ENCODE assay signal across 39 cellular contexts in genomic region chr6:79909517-79909916, GRCh38.
"Had no signal": no experiment of that assay in that cellular context is flagged by ENCODE, and none has a peak within 500 bp of the region (broad histone marks: within the 10 kb centered on the region; RNA-seq: fewer than 3 reads in every experiment).

No MANE protein-coding gene starts in this region.

- DNase-seq: activated effector memory CD4-positive, alpha-beta T cell treated with anti-CD3 and anti-CD28 coated beads, Interleukin-2, amount 50 U/mL, for 16 hours; activated effector memory CD4-positive, alpha-beta T cell treated with Interleukin-2 at 50 U/mL for 16 hours; activated gamma-delta T cell; activated gamma-delta T cell treated with Interleukin-2 at 50 U/mL for 16 hours; activated naive CD4-positive, alpha-beta T cell; activated naive CD4-positive, alpha-beta T cell treated with anti-CD3 and anti-CD28 coated beads for 36 hours; activated naive CD4-positive, alpha-beta T cell treated with anti-CD3 and anti-CD28 coated beads, Interleukin-2, amount 10 ng/mL, durations not matched to agents 7 days and 5 days; activated naive CD4-positive, alpha-beta T cell treated with anti-CD3 and anti-CD28 coated beads, Interleukin-2, amount 50 U/mL, for 16 hours; activated naive CD4-positive, alpha-beta T cell treated with Interleukin-2 at 50 U/mL for 16 hours; activated naive CD8-positive, alpha-beta T cell treated with anti-CD3 and anti-CD28 coated beads for 36 hours; activated naive CD8-positive, alpha-beta T cell treated with anti-CD3 and anti-CD28 coated beads, Interleukin-2, amount 10 ng/mL, durations not matched to agents 7 days and 5 days; activated naive CD8-positive, alpha-beta T cell treated with anti-CD3 and anti-CD28 coated beads, Interleukin-2, amount 50 U/mL, for 24 hours; activated T-cell treated with anti-CD3 and anti-CD28 coated beads for 4 hours; activated T-cell treated with anti-CD3 and anti-CD28 coated beads, Interleukin-2, amount 50 U/mL, for 1 hour; activated T-cell treated with anti-CD3 and anti-CD28 coated beads, Interleukin-2, amount 50 U/mL, for 24 hours; activated T-cell treated with anti-CD3 and anti-CD28 coated beads, Interleukin-2, amount 50 U/mL, for 4 hours; activated T-cell treated with anti-CD3 and anti-CD28 coated beads, Interleukin-2, amount 50 U/mL, for 48 hours; activated T-cell treated with anti-CD3 and anti-CD28 coated beads, Interleukin-2, amount 50 U/mL, for 72 hours; adrenal gland; amniotic stem cell; amygdala; anterior cingulate cortex; aorta; body of pancreas; brain microvascular endothelial cell; caudate nucleus; central memory CD4-positive, alpha-beta T cell; cerebellar nuclear complex had no signal

- H3K27ac ChIP-seq: adrenal gland, ascending aorta, body of pancreas, brain microvascular endothelial cell, breast epithelium, cardiac muscle cell had no signal

- H3K4me3 Mint-ChIP-seq: activated naive CD4-positive, alpha-beta T cell treated with anti-CD3 and anti-CD28 coated beads for 36 hours; activated naive CD4-positive, alpha-beta T cell treated with anti-CD3 and anti-CD28 coated beads, Interleukin-2, amount 10 ng/mL, durations not matched to agents 7 days and 5 days; activated naive CD4-positive, alpha-beta T cell treated with anti-CD3 and anti-CD28 coated beads, Interleukin-2, amount 50 U/mL, for 24 hours; activated naive CD8-positive, alpha-beta T cell; activated naive CD8-positive, alpha-beta T cell treated with anti-CD3 and anti-CD28 coated beads for 36 hours; activated naive CD8-positive, alpha-beta T cell treated with anti-CD3 and anti-CD28 coated beads, Interleukin-2, amount 10 ng/mL, durations not matched to agents 7 days and 5 days; activated naive CD8-positive, alpha-beta T cell treated with anti-CD3 and anti-CD28 coated beads, Interleukin-2, amount 50 U/mL, for 24 hours; activated T-cell treated with anti-CD3 and anti-CD28 coated beads, Interleukin-2, amount 50 U/mL, for 24 hours; activated T-cell treated with anti-CD3 and anti-CD28 coated beads, Interleukin-2, amount 50 U/mL, for 4 hours; activated T-cell treated with anti-CD3 and anti-CD28 coated beads, Interleukin-2, amount 50 U/mL, for 72 hours; activated T-helper 1 cell treated with anti-CD3 and anti-CD28 coated beads, Interleukin-12 subunit alpha, Interleukin-12 subunit beta, Interleukin-2, Interleukin-4 antibody, amounts not matched to agents 30 ng/mL and 10 ng/mL and 1 ng/mL, durations not matched to agents 14 hours and 24 hours and 36 hours; activated T-helper 17 cell treated with anti-CD3 and anti-CD28 coated beads, Interleukin-2, amount 50 U/mL, for 72 hours; brain had no signal

- H3K4me1 ChIP-seq: adrenal gland, ascending aorta, body of pancreas, breast epithelium had no signal

- H3K4me1 Mint-ChIP-seq: activated naive CD4-positive, alpha-beta T cell treated with anti-CD3 and anti-CD28 coated beads, Interleukin-2, amount 10 ng/mL, durations not matched to agents 7 days and 5 days; activated naive CD4-positive, alpha-beta T cell treated with anti-CD3 and anti-CD28 coated beads, Interleukin-2, amount 50 U/mL, for 24 hours; activated T-helper 17 cell treated with anti-CD3 and anti-CD28 coated beads, Interleukin-2, amount 50 U/mL, for 72 hours had no signal

- ATAC-seq: activated naive CD4-positive, alpha-beta T cell treated with anti-CD3 and anti-CD28 coated beads, Interleukin-2, amount 50 U/mL, for 72 hours; activated naive CD8-positive, alpha-beta T cell treated with anti-CD3 and anti-CD28 coated beads, Interleukin-2, amount 50 U/mL, for 24 hours; activated T-cell treated with anti-CD3 and anti-CD28 coated beads, Interleukin-2, amount 50 U/mL, for 4 hours; activated T-cell treated with anti-CD3 and anti-CD28 coated beads, Interleukin-2, amount 50 U/mL, for 72 hours; activated T-helper 17 cell treated with anti-CD3 and anti-CD28 coated beads, Interleukin-2, amount 50 U/mL, for 72 hours; body of pancreas had no signal

- H3K27me3 ChIP-seq: adrenal gland, ascending aorta, body of pancreas, brain microvascular endothelial cell, breast epithelium, cardiac muscle cell had no signal

- H3K9me3 ChIP-seq: adrenal gland, ascending aorta, body of pancreas, breast epithelium had no signal

- H3K9me3 Mint-ChIP-seq: activated naive CD4-positive, alpha-beta T cell treated with anti-CD3 and anti-CD28 coated beads for 36 hours; activated naive CD4-positive, alpha-beta T cell treated with anti-CD3 and anti-CD28 coated beads, Interleukin-2, amount 10 ng/mL, durations not matched to agents 7 days and 5 days; activated naive CD4-positive, alpha-beta T cell treated with anti-CD3 and anti-CD28 coated beads, Interleukin-2, amount 50 U/mL, for 24 hours; activated naive CD4-positive, alpha-beta T cell treated with anti-CD3 and anti-CD28 coated beads, Interleukin-2, amount 50 U/mL, for 72 hours; activated naive CD8-positive, alpha-beta T cell treated with anti-CD3 and anti-CD28 coated beads for 36 hours; activated naive CD8-positive, alpha-beta T cell treated with anti-CD3 and anti-CD28 coated beads, Interleukin-2, amount 10 ng/mL, durations not matched to agents 7 days and 5 days; activated naive CD8-positive, alpha-beta T cell treated with anti-CD3 and anti-CD28 coated beads, Interleukin-2, amount 50 U/mL, for 24 hours; activated T-cell treated with anti-CD3 and anti-CD28 coated beads, Interleukin-2, amount 50 U/mL, for 24 hours; activated T-cell treated with anti-CD3 and anti-CD28 coated beads, Interleukin-2, amount 50 U/mL, for 4 hours; activated T-cell treated with anti-CD3 and anti-CD28 coated beads, Interleukin-2, amount 50 U/mL, for 72 hours; activated T-helper 1 cell treated with anti-CD3 and anti-CD28 coated beads, Interleukin-12 subunit alpha, Interleukin-12 subunit beta, Interleukin-2, Interleukin-4 antibody, amounts not matched to agents 30 ng/mL and 10 ng/mL and 1 ng/mL, durations not matched to agents 14 hours and 24 hours and 36 hours; activated T-helper 17 cell treated with anti-CD3 and anti-CD28 coated beads, Interleukin-2, amount 50 U/mL, for 72 hours; activated T-helper 2 cell treated with anti-CD3 and anti-CD28 coated beads, Interferon-gamma antibody, Interleukin-2, Interleukin-4, amounts not matched to agents 10 μg/mL and 5 μg/mL and 100 μg/mL, durations not matched to agents 14 hours and 24 hours and 36 hours; brain; central memory CD8-positive, alpha-beta T cell had no signal

- H3K27me3 Mint-ChIP-seq: brain had no signal

- H3K36me3 ChIP-seq: adrenal gland, ascending aorta, brain microvascular endothelial cell, breast epithelium, cardiac muscle cell had no signal

- H3K27ac Mint-ChIP-seq: activated naive CD4-positive, alpha-beta T cell treated with anti-CD3 and anti-CD28 coated beads for 36 hours; activated naive CD4-positive, alpha-beta T cell treated with anti-CD3 and anti-CD28 coated beads, Interleukin-2, amount 10 ng/mL, durations not matched to agents 7 days and 5 days; activated naive CD4-positive, alpha-beta T cell treated with anti-CD3 and anti-CD28 coated beads, Interleukin-2, amount 50 U/mL, for 24 hours; activated naive CD4-positive, alpha-beta T cell treated with anti-CD3 and anti-CD28 coated beads, Interleukin-2, amount 50 U/mL, for 72 hours; activated naive CD8-positive, alpha-beta T cell; activated naive CD8-positive, alpha-beta T cell treated with anti-CD3 and anti-CD28 coated beads for 36 hours; activated naive CD8-positive, alpha-beta T cell treated with anti-CD3 and anti-CD28 coated beads, Interleukin-2, amount 10 ng/mL, durations not matched to agents 7 days and 5 days; activated naive CD8-positive, alpha-beta T cell treated with anti-CD3 and anti-CD28 coated beads, Interleukin-2, amount 50 U/mL, for 24 hours; activated T-cell treated with anti-CD3 and anti-CD28 coated beads, Interleukin-2, amount 50 U/mL, for 24 hours; activated T-cell treated with anti-CD3 and anti-CD28 coated beads, Interleukin-2, amount 50 U/mL, for 72 hours; activated T-helper 1 cell treated with anti-CD3 and anti-CD28 coated beads, Interleukin-12 subunit alpha, Interleukin-12 subunit beta, Interleukin-2, Interleukin-4 antibody, amounts not matched to agents 30 ng/mL and 10 ng/mL and 1 ng/mL, durations not matched to agents 14 hours and 24 hours and 36 hours; activated T-helper 17 cell treated with anti-CD3 and anti-CD28 coated beads, Interleukin-2, amount 50 U/mL, for 72 hours; activated T-helper 2 cell treated with anti-CD3 and anti-CD28 coated beads, Interferon-gamma antibody, Interleukin-2, Interleukin-4, amounts not matched to agents 10 μg/mL and 5 μg/mL and 100 μg/mL, durations not matched to agents 14 hours and 24 hours and 36 hours; brain had no signal

- H3K4me3 ChIP-seq: adrenal gland, ascending aorta, body of pancreas, breast epithelium, cardiac muscle cell had no signal

- H3K36me3 Mint-ChIP-seq: activated naive CD4-positive, alpha-beta T cell treated with anti-CD3 and anti-CD28 coated beads, Interleukin-2, amount 10 ng/mL, durations not matched to agents 7 days and 5 days; activated naive CD4-positive, alpha-beta T cell treated with anti-CD3 and anti-CD28 coated beads, Interleukin-2, amount 50 U/mL, for 24 hours; activated naive CD4-positive, alpha-beta T cell treated with anti-CD3 and anti-CD28 coated beads, Interleukin-2, amount 50 U/mL, for 72 hours; activated naive CD8-positive, alpha-beta T cell; activated naive CD8-positive, alpha-beta T cell treated with anti-CD3 and anti-CD28 coated beads for 36 hours; activated naive CD8-positive, alpha-beta T cell treated with anti-CD3 and anti-CD28 coated beads, Interleukin-2, amount 10 ng/mL, durations not matched to agents 7 days and 5 days; brain had no signal
